9 cellular contexts compared by ENCODE assay signal in the genomic region with DNA sequence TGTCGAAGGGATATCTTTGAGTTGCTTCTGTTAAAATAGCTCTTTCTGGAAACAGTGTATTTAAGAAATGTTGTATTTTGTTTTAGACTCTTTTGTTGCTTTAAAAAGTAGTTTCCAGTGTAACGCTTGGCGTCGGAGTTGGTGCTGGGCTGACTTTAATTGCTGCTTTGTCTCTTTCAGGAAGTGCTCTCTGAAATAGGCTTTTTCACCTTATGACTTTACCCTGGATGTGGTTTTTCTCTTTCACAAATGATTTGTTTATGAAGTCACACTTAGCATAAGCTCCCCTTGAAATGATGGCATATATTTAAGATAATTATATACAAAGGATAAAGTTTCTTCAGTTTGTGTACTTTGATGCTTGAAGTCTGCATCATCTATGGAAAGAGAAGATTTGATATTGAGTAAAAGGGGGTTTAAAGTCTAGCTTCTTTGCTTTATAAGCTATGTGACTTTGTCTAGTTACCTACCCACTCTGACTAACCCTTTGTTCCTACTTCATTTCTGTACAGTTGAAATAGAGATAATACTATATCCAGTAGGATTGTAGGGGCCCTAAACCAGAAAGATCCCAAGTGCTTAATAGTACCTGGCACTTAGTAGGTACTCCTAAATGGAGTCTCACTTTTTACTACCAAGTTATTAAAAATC. TPM values are rescaled to one million over a fixed set of nuclear protein-coding genes. Genes with fewer than 3 reads are reported as not detected.
DNase-seq lines count a peak whose midpoint lies in the region; ATAC-seq and TF ChIP-seq lines count a peak whose summit lies in the region.
"Had no signal": no experiment of that assay in that cellular context is flagged by ENCODE, and none has a peak within 500 bp of the region (broad histone marks: within the 10 kb centered on the region; RNA-seq: fewer than 3 reads in every experiment).

A gene with protein sequence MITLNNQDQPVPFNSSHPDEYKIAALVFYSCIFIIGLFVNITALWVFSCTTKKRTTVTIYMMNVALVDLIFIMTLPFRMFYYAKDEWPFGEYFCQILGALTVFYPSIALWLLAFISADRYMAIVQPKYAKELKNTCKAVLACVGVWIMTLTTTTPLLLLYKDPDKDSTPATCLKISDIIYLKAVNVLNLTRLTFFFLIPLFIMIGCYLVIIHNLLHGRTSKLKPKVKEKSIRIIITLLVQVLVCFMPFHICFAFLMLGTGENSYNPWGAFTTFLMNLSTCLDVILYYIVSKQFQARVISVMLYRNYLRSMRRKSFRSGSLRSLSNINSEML (minus strand): TSS at position 170 of the 651 bp plus-strand sequence. CDS start 2,507 bp downstream, outside the sequence.

- 42 to 67% methylated on average over 4 of the region's 4 CpGs for WGBS in esophagus squamous epithelium, 2 donors

- H3K9ac ChIP-seq in MM.1S (ENCODE audit: low read length) = no peak within 1 kb of the TSS

- H3K4me2 ChIP-seq in MM.1S (ENCODE audit: low read depth, low read length) = peak within 1 kb of the TSS; percentile 15; the same call in 1 of the 2 replicates

- no peaks in the 10 kb centered on the region for H3K36me3 ChIP-seq in MM.1S (replicated peaks; ENCODE audit: insufficient read depth, low read length)
- H3K36me3 ChIP-seq in esophagus squamous epithelium = peaks cover 0 to 50% (median 0%) of the 10 kb centered on the region in 3 donors
- H3K36me3 ChIP-seq in left lung = peaks cover 0 to 9% of the 10 kb centered on the region in 2 donors

- peaks cover 13% of the 10 kb centered on the region for H4K20me1 ChIP-seq in MM.1S (ENCODE audit: insufficient read depth, low read length)

- no peaks in the 10 kb centered on the region for H3K27me3 Mint-ChIP-seq in effector memory CD8-positive, alpha-beta T cell

- intact Hi-C loops in esophagus squamous epithelium (cut with DNase I) (no loop called here), left lung (cut with DNase I) (no loop called here), head of caudate nucleus (cut with DNase I) (no loop called here)

- no peak within 1 kb of the TSS for H2AFZ ChIP-seq in MM.1S (ENCODE audit: low read length)

- H3K4me3 Mint-ChIP-seq in effector memory CD8-positive, alpha-beta T cell = peak within 1 kb of the TSS; percentile 81 to 98

- H3K4me1 ChIP-seq in MM.1S (ENCODE audit: low read length) (peaks cover 5% of the 10 kb centered on the region), esophagus squamous epithelium (no peaks in the 10 kb centered on the region), left lung (peaks cover 0 to 25% of the 10 kb centered on the region in 2 donors)

- H3K36me3 Mint-ChIP-seq in effector memory CD8-positive, alpha-beta T cell (ENCODE audit: insufficient read depth) = peaks cover 34% of the 10 kb centered on the region

- peak; percentile 93 for ATAC-seq in GM18508 (IDR thresholded peaks at IDR 0.05; ENCODE audit: insufficient read depth, unreplicated experiment)
- peak; percentile 91 for ATAC-seq in GM21825 (IDR thresholded peaks at IDR 0.05; ENCODE audit: unreplicated experiment)
- peak; percentile 82 for ATAC-seq in effector memory CD8-positive, alpha-beta T cell (replicated peaks)
- no peak for ATAC-seq in left lung

- H3K27ac ChIP-seq in MM.1S (ENCODE audit: low read length) (no peak within 1 kb of the TSS), esophagus squamous epithelium (peak within 1 kb of the TSS in 1 of 4 donors; percentile 47), left lung (peak within 1 kb of the TSS in 1 of 2 donors; percentile 70)

- H3K79me2 ChIP-seq in MM.1S (ENCODE audit: low read length) = no peaks in the 10 kb centered on the region

- H3K27me3 ChIP-seq in MM.1S (replicated peaks; ENCODE audit: insufficient read depth, low read length) = peaks cover 36% of the 10 kb centered on the region
- H3K27me3 ChIP-seq in esophagus squamous epithelium = no peaks in the 10 kb centered on the region
- H3K27me3 ChIP-seq in left lung = no peaks in the 10 kb centered on the region

- H3K9me3 ChIP-seq in MM.1S (replicated peaks; ENCODE audit: insufficient read depth, low read length) (no peaks in the 10 kb centered on the region), esophagus squamous epithelium (no peaks in the 10 kb centered on the region), left lung (no peaks in the 10 kb centered on the region)

- no peaks in the 10 kb centered on the region for H3K9me3 Mint-ChIP-seq in effector memory CD8-positive, alpha-beta T cell

- H3K4me3 ChIP-seq in MM.1S (ENCODE audit: low read length) = no peak within 1 kb of the TSS
- peak within 1 kb of the TSS in 2 of 4 donors; percentile 1 to 31 for H3K4me3 ChIP-seq in esophagus squamous epithelium
- no peak within 1 kb of the TSS for H3K4me3 ChIP-seq in left lung

- TF ChIP-seq POLR2A in esophagus squamous epithelium (IDR thresholded peaks at IDR 0.05) = peak in 1 of 4 donors; percentile 58

- no peak for TF ChIP-seq CTCF in MM.1S (IDR thresholded peaks at IDR 0.05; ENCODE audit: low read length)
- no peak for TF ChIP-seq CTCF in esophagus squamous epithelium (IDR thresholded peaks at IDR 0.05)
- TF ChIP-seq CTCF in left lung (IDR thresholded peaks at IDR 0.05) = no peak

- H3K9me2 ChIP-seq in MM.1S (replicated peaks; ENCODE audit: insufficient read depth, low read length) = no peaks in the 10 kb centered on the region

- no peak for DNase-seq in MM.1S
- no peak for DNase-seq in effector memory CD8-positive, alpha-beta T cell
- DNase-seq in NCI-H2081 (lab: John Stamatoyannopoulos, UW) = no peak
- DNase-seq in esophagus squamous epithelium (lab: John Stamatoyannopoulos, UW) = no peak
- DNase-seq in left lung = no peak
- no peak for DNase-seq in head of caudate nucleus

- peaks cover 33 to 63% of the 10 kb centered on the region in 2 donors for H3K4me1 Mint-ChIP-seq in effector memory CD8-positive, alpha-beta T cell (ENCODE audit: low read depth in 2 of 2)

- H3K27ac Mint-ChIP-seq in effector memory CD8-positive, alpha-beta T cell = peak within 1 kb of the TSS; percentile 93 to 98

- peaks cover 3% of the 10 kb centered on the region; the same call in 1 of the 2 replicates for H3F3A ChIP-seq in MM.1S (ENCODE audit: insufficient read depth, low read length)

RNA-seq across cellular contexts. Expression of the gene that starts here (rescaled TPM):
- total RNA-seq in esophagus squamous epithelium (under 1 TPM in 1 of 4 donors, not detected in 3; 0.19 TPM), left lung (under 1 TPM; 0.17 to 0.55 TPM)
- total RNA-seq: HT1080 had no signal
